14 cellular contexts compared by ENCODE assay signal in genomic region chr1:67855444-67855843, GRCh38. TPM values are rescaled to one million over a fixed set of nuclear protein-coding genes. Genes with fewer than 3 reads are reported as not detected.
A peak's percentile ranks its signal among the peaks of the same experiment; 100 is the strongest.
DNase-seq lines count a peak whose midpoint lies in the region; ATAC-seq, FAIRE-seq and TF ChIP-seq lines count a peak whose summit lies in the region.
"Had no signal": no experiment of that assay in that cellular context is flagged by ENCODE, and none has a peak within 500 bp of the region (broad histone marks: within the 10 kb centered on the region; RNA-seq: fewer than 3 reads in every experiment).

No MANE protein-coding gene starts in this region.

- intact Hi-C loops in GM12878 (cut with micrococcal nuclease; ENCODE audit: unreplicated experiment): loop anchor here (10.0 kb wide), 3 partner anchors 59 to 321 kb away; no protein-coding TSS in a partner anchor

- TF ChIP-seq RAD21 in GM12878 (IDR thresholded peaks at IDR 0.05; ENCODE audit: insufficient read depth, low read depth, low read length): no peak

- WGBS in GM12878 (ENCODE audit: insufficient coverage, insufficient replicate concordance, low lambda C conversion rate, missing lambda C conversion rate): 2% methylated on average over 4 of the region's 4 CpGs
- WGBS in gastroesophageal sphincter (ENCODE audit: low coverage in 1 of 2), 2 donors: 24 to 28% methylated on average over 4 of the region's 4 CpGs

- DNase-seq in MV-4-11 (lab: John Stamatoyannopoulos, UW): peak; percentile 20
- DNase-seq in GM12878 (ENCODE audit: low read depth, low spot score): no peak
- peak; percentile 21 for DNase-seq in fibroblast of pulmonary artery (ENCODE audit: low read depth)
- no peak for DNase-seq in inferior parietal cortex (ENCODE audit: extremely low spot score)
- no peak for DNase-seq in NCI-H1417 (lab: John Stamatoyannopoulos, UW)
- DNase-seq: C1 segment of cervical spinal cord, H7, NCI-H1436 treated with DMSO at 0.1 percent for 48 hours, NCI-H226, OCI-M1, SJCRH30 had no signal

- H3K9ac ChIP-seq in GM12878 (ENCODE audit: control insufficient read depth, insufficient read depth, low read length): no peak overlapping the region

- H3K4me3 ChIP-seq in GM12878: no peak overlapping the region
- H3K4me3 ChIP-seq in fibroblast of pulmonary artery (replicated peaks; ENCODE audit: low read depth, low read length): no peak overlapping the region
- H3K4me3 ChIP-seq in gastroesophageal sphincter: no peak overlapping the region
- H3K4me3 ChIP-seq: SJCRH30 had no signal

- H2AFZ ChIP-seq in GM12878 (ENCODE audit: control insufficient read depth, low read depth, low read length): no peak overlapping the region

- no peak for TF ChIP-seq EP300 in GM12878 (IDR thresholded peaks at IDR 0.05; ENCODE audit: borderline replicate concordance in 1 of 2, control insufficient read depth in 1 of 2, low read depth in 2 of 2, low read length in 2 of 2)
- no peak for TF ChIP-seq EP300 in gastroesophageal sphincter (IDR thresholded peaks at IDR 0.05)

- no peaks in the 10 kb centered on the region for H3K4me1 ChIP-seq in GM12878 (ENCODE audit: control insufficient read depth, insufficient read depth, low read length)
- H3K4me1 ChIP-seq in gastroesophageal sphincter: peaks cover 4 to 16% (median 12%) of the 10 kb centered on the region in 3 donors

- H3K27ac ChIP-seq in GM12878 (ENCODE audit: control insufficient read depth, insufficient read depth) (no peak overlapping the region), gastroesophageal sphincter (no peak overlapping the region)
- H3K27ac ChIP-seq: RWPE1, SJCRH30 had no signal

- in situ Hi-C loops in GM12878 (cut with MboI): no loop called here

- H3K79me2 ChIP-seq in GM12878 (ENCODE audit: control insufficient read depth, insufficient read depth, low read length): no peaks in the 10 kb centered on the region

- ATAC-seq in GM12878: peak; percentile 25; the same call in 1 of the 3 replicates
- ATAC-seq in HG03039 (IDR thresholded peaks at IDR 0.05; ENCODE audit: unreplicated experiment): no peak
- ATAC-seq in gastroesophageal sphincter: no peak

- TF ChIP-seq POLR2A in GM12878 (IDR thresholded peaks at IDR 0.05; ENCODE audit: low read depth, low read length) (no peak), gastroesophageal sphincter (IDR thresholded peaks at IDR 0.05) (no peak)

- POLR2A ChIA-PET in GM12878 (lab: Charles Lee): no interaction called here

- no peak overlapping the region for H3K4me2 ChIP-seq in GM12878 (ENCODE audit: control insufficient read depth, insufficient read depth)

- H3K36me3 ChIP-seq in GM12878 (ENCODE audit: control insufficient read depth in 2 of 2, insufficient read depth in 2 of 2, low read length in 1 of 2) (no peaks in the 10 kb centered on the region), gastroesophageal sphincter (no peaks in the 10 kb centered on the region)
- H3K36me3 ChIP-seq: SJCRH30 had no signal

- H4K20me1 ChIP-seq in GM12878 (ENCODE audit: control insufficient read depth, insufficient read depth): no peaks in the 10 kb centered on the region

- H3K9me3 ChIP-seq in GM12878 (replicated peaks; ENCODE audit: control insufficient read depth, insufficient read depth, low read length) (no peaks in the 10 kb centered on the region), gastroesophageal sphincter (no peaks in the 10 kb centered on the region)
- H3K9me3 ChIP-seq: SJCRH30 had no signal

- SMC1A ChIA-PET in GM12878 (lab: Charles Lee; ENCODE audit: uncharacterized antibody, unreplicated experiment): interaction anchor here (1.2 to 47.8 kb wide), 4 partner anchors 15 to 155 kb away, joined by 3 to 1058 read pairs (median 8); no protein-coding TSS in a partner anchor

- TF ChIP-seq CTCF in GM12878 (IDR thresholded peaks at IDR 0.05 in 2 of 3, conservative IDR thresholded peaks at IDR 0.05 in 1 of 3; ENCODE audit: control insufficient read depth in 2 of 3, extremely low read depth in 1 of 3, insufficient read depth in 1 of 3, low read depth in 3 of 3, low read length in 3 of 3) (no peak), fibroblast of pulmonary artery (IDR thresholded peaks at IDR 0.05; ENCODE audit: low read length, missing control alignments) (no peak), gastroesophageal sphincter (IDR thresholded peaks at IDR 0.05) (no peak)

- H3K27me3 ChIP-seq in GM12878 (replicated peaks in 1 of 2; ENCODE audit: control insufficient read depth in 2 of 2, insufficient read depth in 2 of 2, low read length in 1 of 2): no peaks in the 10 kb centered on the region; a peak in 1 of 4 replicates
- H3K27me3 ChIP-seq in gastroesophageal sphincter: no peaks in the 10 kb centered on the region
- H3K27me3 ChIP-seq: SJCRH30 had no signal

- CTCF ChIA-PET in GM12878 (lab: Yijun Ruan, JAX): interaction anchor here (1.7 to 16.2 kb wide), 4 partner anchors 20 to 155 kb away, joined by 3 to 315 read pairs (median 7); no protein-coding TSS in a partner anchor

- RAD21 ChIA-PET in GM12878 (lab: Charles Lee; ENCODE audit: unreplicated experiment): interaction anchor here (0.7 to 0.9 kb wide), 3 partner anchors 19 to 155 kb away, joined by 3 to 4 read pairs (median 3); no protein-coding TSS in a partner anchor

- FAIRE-seq in GM12878 (lab: Jason Lieb, UNC): no peak

- BruUV-seq in GM12878 (replicated peaks; lab: Mats Ljungman, UMichigan): no TSS peak

TF ChIP-seq in GM12878, 131 proteins besides CTCF, POLR2A, EP300 and RAD21:
- TF ChIP-seq EED (IDR thresholded peaks at IDR 0.05; ENCODE audit: low read depth): no peak
- no peak for TF ChIP-seq ETV6 (conservative IDR thresholded peaks at IDR 0.05 in 1 of 2, IDR thresholded peaks at IDR 0.05 in 1 of 2; ENCODE audit: borderline replicate concordance in 1 of 2, low read depth in 1 of 2)
- no peak for TF ChIP-seq IKZF1 (conservative IDR thresholded peaks at IDR 0.05)
- no peak for TF ChIP-seq SUZ12 (IDR thresholded peaks at IDR 0.05; ENCODE audit: unreplicated experiment)
- TF ChIP-seq SMC3 (IDR thresholded peaks at IDR 0.05; ENCODE audit: borderline replicate concordance, low read length): no peak
- no peak for TF ChIP-seq HCFC1 (IDR thresholded peaks at IDR 0.05; ENCODE audit: low read length)
- no peak for TF ChIP-seq SRF (IDR thresholded peaks at IDR 0.05; ENCODE audit: low read depth in 2 of 2, low read length in 2 of 2)
- no peak for TF ChIP-seq PBX3 (IDR thresholded peaks at IDR 0.05; ENCODE audit: insufficient replicate concordance, low read depth, low read length)
- no peak for TF ChIP-seq CBX3 (IDR thresholded peaks at IDR 0.05; ENCODE audit: borderline replicate concordance, low read depth)
- no peak for TF ChIP-seq RELB (IDR thresholded peaks at IDR 0.05; ENCODE audit: low read depth)
- no peak for TF ChIP-seq STAT3 (IDR thresholded peaks at IDR 0.05; ENCODE audit: low read depth, low read length)
- TF ChIP-seq MYC (IDR thresholded peaks at IDR 0.05; ENCODE audit: insufficient read depth, insufficient read length, insufficient replicate concordance, low read length, severe bottlenecking): no peak
- no peak for TF ChIP-seq RELA (IDR thresholded peaks at IDR 0.05; ENCODE audit: borderline replicate concordance, partially characterized antibody)

RNA-seq across cellular contexts. Expression of gene GNG12, which starts 22.2 kb away (rescaled TPM):
- total RNA-seq in GM12878 (2013; cell fraction: nucleolus; rRNA removed): 4.2 and 4.4 TPM in 2 replicates
- total RNA-seq in GM12878 (2014; rRNA removed) (0.27 and 0.28 TPM in 2 replicates), GM12878 (2014; rRNA removed; fragmentation: Illumina TruSeq; extraction: Trizol) (0.31 and 0.32 TPM in 2 replicates), GM12878 (2021) (0.38 and 0.43 TPM in 2 replicates), gastroesophageal sphincter (100 to 1,000 TPM; 135 to 175 (median 149) TPM)
- polyA plus RNA-seq in GM12878 (2011; ENCODE audit: low read depth): 0.09 TPM
- polyA plus RNA-seq in GM12878 (2011; rRNA removed) (32.8 and 48.5 TPM in 2 replicates), GM12878 (2014; fragmentation: Illumina TruSeq; extraction: Trizol) (0.51 and 0.55 TPM in 2 replicates), GM12878 (2014; fragmentation: Nextera tagmentation; extraction: Ambion mirVana) (under 1 TPM; 0.22 to 0.27 TPM), GM12878 (2014; rRNA removed) (0.25 and 0.27 TPM in 2 replicates), GM12878 (2016; fragmentation: Nextera tagmentation; extraction: Ambion mirVana) (under 1 TPM; 0.50 to 0.79 TPM)
- polyA plus RNA-seq in GM12878 (2011; cell fraction: cytosol; rRNA removed): 10.5 and 14.8 TPM in 2 replicates
- 12.2 and 16.1 TPM in 2 replicates for polyA plus RNA-seq in GM12878 (2011; cell fraction: nucleus; rRNA removed)
- 0.15 and 0.20 TPM in 2 replicates for polyA plus RNA-seq in GM12878 (2012)
- polyA minus RNA-seq in GM12878 (2011; rRNA and poly(A)+ RNA removed): 20.8 and 23.3 TPM in 2 replicates
- polyA minus RNA-seq in GM12878 (2011; cell fraction: cytosol; rRNA and poly(A)+ RNA removed): 7.5 and 7.6 TPM in 2 replicates
- 16.4 and 27.7 TPM in 2 replicates for polyA minus RNA-seq in GM12878 (2011; cell fraction: nucleus; rRNA and poly(A)+ RNA removed)

Comparison
In these comparisons a context has a peak if more than half of its experiments do, and no peak if none do; other contexts are left out.
1. DNase-seq: peak in MV-4-11 (single experiment) and fibroblast of pulmonary artery (single experiment); none in GM12878 (single experiment), inferior parietal cortex (single experiment) and NCI-H1417 (0 of 3).
2. RNA of gene GNG12, which starts 22.2 kb away (total RNA-seq): 135 to 175 TPM in gastroesophageal sphincter; 0.27 to 4.4 TPM in GM12878; every median in the first group is over 10 times any median in the second.